Comparison of ENCODE assay signal across 8 cellular contexts in the genomic region with DNA sequence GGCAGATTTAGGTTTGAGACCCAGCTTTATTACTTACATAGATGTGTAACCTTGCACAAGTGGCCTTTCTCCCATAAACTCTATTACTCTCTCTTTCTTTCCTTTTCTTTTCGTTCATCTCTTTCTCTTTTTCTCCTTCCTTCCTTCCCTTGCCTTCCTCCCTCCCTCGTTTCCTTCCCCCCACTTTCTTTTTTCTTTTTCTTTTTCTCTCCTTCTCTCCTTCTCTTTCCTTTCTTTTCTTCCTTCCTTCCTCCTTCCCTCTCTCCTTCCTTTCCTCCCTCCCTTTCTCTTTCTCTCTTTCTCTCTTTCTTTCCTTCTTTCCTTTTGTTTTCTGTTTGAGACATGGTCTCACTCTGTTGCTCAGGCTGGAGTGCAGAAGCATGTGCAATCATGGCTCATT.
"Had no signal": no experiment of that assay in that cellular context is flagged by ENCODE, and none has a peak within 500 bp of the region (broad histone marks: within the 10 kb centered on the region; RNA-seq: fewer than 3 reads in every experiment).

No MANE protein-coding gene starts in this region.

- H3K4me1 ChIP-seq: HAP-1 had no signal

- H3K4me3 ChIP-seq: GM23248, GM23338, HAP-1 had no signal

- H3K9me3 ChIP-seq: HAP-1 had no signal

- DNase-seq: GM23248, GOT3, H7, H9, HCEC 1CT, HFFc6 had no signal

- H3K36me3 ChIP-seq: HAP-1 had no signal

- H3K27ac ChIP-seq: GM23248 had no signal
